Comparison of ENCODE assay signal across 9 cellular contexts in the genomic region with DNA sequence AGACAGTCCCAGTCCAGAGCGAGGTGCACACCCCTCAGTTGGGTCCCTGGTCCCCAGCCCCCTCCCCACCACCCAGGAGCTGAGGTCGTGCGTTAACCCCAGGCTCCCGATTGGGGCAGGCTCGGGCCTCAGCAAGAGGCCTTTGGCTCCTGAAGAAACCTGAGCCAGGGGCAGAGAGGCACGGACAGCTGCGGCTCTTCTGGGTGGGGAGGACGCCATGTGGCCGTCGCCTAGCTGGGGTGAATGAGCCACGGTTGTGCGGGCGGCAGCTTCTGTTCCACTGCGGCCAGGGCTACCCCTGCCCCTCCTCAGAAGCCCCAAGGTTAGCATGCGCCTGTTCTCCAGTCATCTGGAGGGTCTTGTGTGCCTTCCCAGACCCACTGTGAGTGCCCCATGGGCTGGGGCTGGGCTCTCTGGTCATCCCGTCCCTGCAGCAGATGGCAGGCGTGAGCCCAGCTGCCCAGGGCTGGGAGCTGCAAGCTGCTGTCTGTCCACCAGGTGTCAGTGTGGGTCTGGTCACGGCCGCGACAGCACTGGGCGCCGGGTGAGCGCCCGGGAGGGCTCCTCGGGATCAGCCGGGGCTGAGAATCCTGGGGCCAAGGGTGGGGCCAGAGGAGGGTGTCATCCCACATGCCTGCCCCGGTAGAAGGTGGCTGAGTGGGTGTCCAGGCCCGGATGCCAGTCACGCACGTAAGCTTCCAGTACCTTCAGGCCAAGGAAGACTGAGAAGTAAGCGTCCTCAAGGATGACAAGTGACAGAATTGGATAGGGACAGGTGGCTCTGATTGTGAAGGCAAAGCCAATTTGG. TPM values are rescaled to one million over a fixed set of nuclear protein-coding genes. Genes with fewer than 3 reads are reported as not detected.
A peak's percentile ranks its signal among the peaks of the same experiment; 100 is the strongest.
DNase-seq lines count a peak whose midpoint lies in the region; ATAC-seq and TF ChIP-seq lines count a peak whose summit lies in the region.
"Had no signal": no experiment of that assay in that cellular context is flagged by ENCODE, and none has a peak within 500 bp of the region (broad histone marks: within the 10 kb centered on the region; RNA-seq: fewer than 3 reads in every experiment).

No MANE protein-coding gene starts in this region.

- TF ChIP-seq CTCF in GM12864 (IDR thresholded peaks at IDR 0.05; ENCODE audit: low read depth, low read length, missing control alignments): peak; percentile 71

- no peak overlapping the region for H3K4me3 ChIP-seq in GM12864 (ENCODE audit: low read depth, low read length)

- H3K36me3 Mint-ChIP-seq in stimulated activated effector memory CD8-positive, alpha-beta T cell treated with anti-CD3 and anti-CD28 coated beads, Interleukin-12 subunit alpha, Interleukin-12 subunit beta, amount 100 ng/mL, for 72 hours: no peaks in the 10 kb centered on the region

- no peak overlapping the region for H3K27ac Mint-ChIP-seq in stimulated activated effector memory CD8-positive, alpha-beta T cell treated with anti-CD3 and anti-CD28 coated beads, Interleukin-12 subunit alpha, Interleukin-12 subunit beta, amount 100 ng/mL, for 72 hours

- no peaks in the 10 kb centered on the region for H3K9me3 Mint-ChIP-seq in stimulated activated effector memory CD8-positive, alpha-beta T cell treated with anti-CD3 and anti-CD28 coated beads, Interleukin-12 subunit alpha, Interleukin-12 subunit beta, amount 100 ng/mL, for 72 hours

- no peaks in the 10 kb centered on the region for H3K4me1 Mint-ChIP-seq in stimulated activated effector memory CD8-positive, alpha-beta T cell treated with anti-CD3 and anti-CD28 coated beads, Interleukin-12 subunit alpha, Interleukin-12 subunit beta, amount 100 ng/mL, for 72 hours

- peak; percentile 68 for ATAC-seq in HG02642 (IDR thresholded peaks at IDR 0.05; ENCODE audit: poor library complexity, unreplicated experiment)
- peak; percentile 78 for ATAC-seq in stimulated activated effector memory CD8-positive, alpha-beta T cell treated with anti-CD3 and anti-CD28 coated beads, Interleukin-12 subunit alpha, Interleukin-12 subunit beta, amount 100 ng/mL, for 72 hours
- no peak for ATAC-seq in HG02884 (IDR thresholded peaks at IDR 0.05; ENCODE audit: unreplicated experiment)

- DNase-seq in GM12864 (ENCODE audit: low read depth) (no peak), NCI-H69 (lab: John Stamatoyannopoulos, UW) (peak; percentile 37), epidermal melanocyte (ENCODE audit: insufficient read length, low spot score) (peak; percentile 47), myocyte (ENCODE audit: low read depth) (peak; percentile 80)
- DNase-seq in activated CD8-positive, alpha-beta memory T cell treated with anti-CD3 and anti-CD28 coated beads for 48 hours (ENCODE audit: low read depth in 2 of 3, low spot score in 2 of 3): peak; percentile 23 to 54 (median 25)
- peak; percentile 48 to 73 for DNase-seq in stimulated activated effector memory CD8-positive, alpha-beta T cell treated with anti-CD3 and anti-CD28 coated beads, Interleukin-12 subunit alpha, Interleukin-12 subunit beta, amount 100 ng/mL, for 72 hours (ENCODE audit: low spot score in 2 of 2)

- no peak overlapping the region for H3K4me3 Mint-ChIP-seq in stimulated activated effector memory CD8-positive, alpha-beta T cell treated with anti-CD3 and anti-CD28 coated beads, Interleukin-12 subunit alpha, Interleukin-12 subunit beta, amount 100 ng/mL, for 72 hours

RNA-seq across cellular contexts. Expression of gene ATP2B3, which starts 21.9 kb away (rescaled TPM):
- total RNA-seq in myocyte: 0.40 and 0.57 TPM in 2 replicates
- 0.20 TPM for polyA plus RNA-seq in myocyte (2012)
- total RNA-seq: glomerular endothelial cell had no signal

RNA-seq across cellular contexts. Expression of gene BGN, which starts 44.6 kb away (rescaled TPM):
- 0.94 and 1.1 TPM in 2 replicates for total RNA-seq in myocyte
- polyA plus RNA-seq in myocyte (2012): 3.9 TPM

RNA-seq across cellular contexts. Expression of gene CCNQ, which starts 59.6 kb away (rescaled TPM):
- 32.6 and 35.1 TPM in 2 replicates for total RNA-seq in myocyte
- 25.0 TPM for polyA plus RNA-seq in myocyte (2012)
